Comparison of ENCODE assay signal across 13 cellular contexts in genomic region chr5:114097570-114097969, GRCh38.
"Had no signal": no experiment of that assay in that cellular context is flagged by ENCODE, and none has a peak within 500 bp of the region (broad histone marks: within the 10 kb centered on the region; RNA-seq: fewer than 3 reads in every experiment).

No MANE protein-coding gene starts in this region.

- H3K4me3 ChIP-seq: esophagus squamous epithelium, lower lobe of right lung had no signal

- H3K36me3 Mint-ChIP-seq: T-cell had no signal

- H3K36me3 ChIP-seq: esophagus squamous epithelium, lower lobe of right lung had no signal

- H3K27ac ChIP-seq: esophagus squamous epithelium, lower lobe of right lung had no signal

- H3K9me3 Mint-ChIP-seq: type B pancreatic cell had no signal

- H3K4me3 Mint-ChIP-seq: neural crest cell; stimulated activated naive CD8-positive, alpha-beta T cell treated with anti-CD3 and anti-CD28 coated beads, Interleukin-15, Interleukin-2, amounts not matched to agents 100 ng/mL and 50 ng/mL, for 24 hours; T-cell; type B pancreatic cell had no signal

- H3K4me1 Mint-ChIP-seq: neural crest cell, T-cell had no signal

- H3K9me3 ChIP-seq: esophagus squamous epithelium, lower lobe of right lung had no signal

- DNase-seq: activated CD4-positive, alpha-beta T cell treated with anti-CD3 and anti-CD28 coated beads, Interleukin-2, amount 50 U/mL, for 48 hours; activated effector memory CD4-positive, alpha-beta T cell treated with Interleukin-2 at 50 U/mL for 16 hours; activated naive CD4-positive, alpha-beta T cell treated with anti-CD3 and anti-CD28 coated beads, Interleukin-2, amount 50 U/mL, for 16 hours; esophagus squamous epithelium; glutamatergic neuron; left colon; lower lobe of right lung; T-cell; T-helper 9 cell had no signal

- H3K27ac Mint-ChIP-seq: stimulated activated naive CD8-positive, alpha-beta T cell treated with anti-CD3 and anti-CD28 coated beads, Interleukin-15, Interleukin-2, amounts not matched to agents 100 ng/mL and 50 ng/mL, for 24 hours; T-cell; type B pancreatic cell had no signal

- H3K4me1 ChIP-seq: esophagus squamous epithelium, lower lobe of right lung had no signal

- H3K27me3 ChIP-seq: esophagus squamous epithelium had no signal

- H3K27me3 Mint-ChIP-seq: stimulated activated naive CD8-positive, alpha-beta T cell treated with anti-CD3 and anti-CD28 coated beads, Interleukin-15, Interleukin-2, amounts not matched to agents 100 ng/mL and 50 ng/mL, for 24 hours; T-cell; type B pancreatic cell had no signal

- ATAC-seq: left colon, lower lobe of right lung, sciatic nerve, T-cell had no signal
